8 cellular contexts compared by ENCODE assay signal in genomic region chr5:114789773-114790402, GRCh38.
DNase-seq lines count a peak whose midpoint lies in the region; ATAC-seq and TF ChIP-seq lines count a peak whose summit lies in the region.

No MANE protein-coding gene starts in this region.

- DNase-seq in DND-41 (no peak), adipocyte (ENCODE audit: low read depth) (peak; percentile 52), memory B cell (ENCODE audit: low spot score in 2 of 2) (no peak), mesenteric fat pad (ENCODE audit: low spot score) (no peak)
- no peak for DNase-seq in activated CD4-positive, CD25-positive, alpha-beta regulatory T cell treated with anti-CD3 and anti-CD28 coated beads, Interleukin-2, amount 50 U/mL, for 72 hours

- H3K4me2 ChIP-seq in DND-41 (ENCODE audit: insufficient read depth, low read length): no peak overlapping the region
- no peak overlapping the region for H3K4me2 ChIP-seq in KMS-11

- H3K4me3 ChIP-seq in DND-41 (ENCODE audit: low read depth in 1 of 2, low read length in 2 of 2) (no peak overlapping the region), KMS-11 (IDR thresholded peaks at IDR 0.05; ENCODE audit: insufficient read depth, low read depth, low read length) (no peak overlapping the region), adipocyte (ENCODE audit: low read length) (no peak overlapping the region)

- TF ChIP-seq CTCF in DND-41 (IDR thresholded peaks at IDR 0.05; ENCODE audit: borderline replicate concordance, extremely low read depth, low read length, poor library complexity, severe bottlenecking) (peak; percentile 56), KMS-11 (conservative IDR thresholded peaks at IDR 0.05; ENCODE audit: low read depth, low read length) (peak; percentile 66)

- H4K20me1 ChIP-seq in DND-41 (ENCODE audit: insufficient read depth, low read length): no peaks in the 10 kb centered on the region
- H4K20me1 ChIP-seq in KMS-11 (ENCODE audit: insufficient read depth): no peaks in the 10 kb centered on the region

- H3K36me3 Mint-ChIP-seq in memory B cell: no peaks in the 10 kb centered on the region

- H3K27ac ChIP-seq in DND-41 (ENCODE audit: low read length) (no peak overlapping the region), KMS-11 (no peak overlapping the region)

- H3K4me1 Mint-ChIP-seq in memory B cell: peaks cover 3% of the 10 kb centered on the region

- H3K4me3 Mint-ChIP-seq in memory B cell: no peak overlapping the region

- H3K27me3 ChIP-seq in DND-41 (ENCODE audit: insufficient read depth, low read length, poor library complexity) (peaks cover 3% of the 10 kb centered on the region), KMS-11 (ENCODE audit: insufficient read depth, low read depth) (no peaks in the 10 kb centered on the region), adipocyte (replicated peaks; ENCODE audit: control insufficient read depth, insufficient read depth, low read length) (no peaks in the 10 kb centered on the region)

- H3K4me1 ChIP-seq in DND-41 (ENCODE audit: insufficient read depth, low read length) (no peaks in the 10 kb centered on the region), KMS-11 (ENCODE audit: low read depth, poor library complexity, severe bottlenecking) (no peaks in the 10 kb centered on the region), adipocyte (ENCODE audit: control insufficient read depth, insufficient read depth, low read length) (no peaks in the 10 kb centered on the region)

- no peaks in the 10 kb centered on the region for H3K9me3 Mint-ChIP-seq in memory B cell

- H3K9ac ChIP-seq in DND-41 (ENCODE audit: low read depth, low read length) (no peak overlapping the region), KMS-11 (no peak overlapping the region), adipocyte (ENCODE audit: low read length) (no peak overlapping the region)

- H2AFZ ChIP-seq in DND-41 (ENCODE audit: low read depth, low read length) (no peak overlapping the region), KMS-11 (ENCODE audit: low read depth) (no peak overlapping the region)

- H3K9me3 ChIP-seq in DND-41 (ENCODE audit: insufficient read depth, low read length, severe bottlenecking) (no peaks in the 10 kb centered on the region), adipocyte (ENCODE audit: control insufficient read depth, low read length) (no peaks in the 10 kb centered on the region)

- peak; percentile 58; the same call in 1 of the 3 replicates for ATAC-seq in DND-41 (ENCODE audit: insufficient read depth, low read depth)
- peak; percentile 91 for ATAC-seq in GM21360 (IDR thresholded peaks at IDR 0.05; ENCODE audit: unreplicated experiment)
- peak; percentile 50 for ATAC-seq in memory B cell (ENCODE audit: low read depth)
- no peak for ATAC-seq in GM21737 (IDR thresholded peaks at IDR 0.05; ENCODE audit: unreplicated experiment)

- H3K27ac Mint-ChIP-seq in memory B cell: no peak overlapping the region

- H3K27me3 Mint-ChIP-seq in memory B cell: peaks cover 8% of the 10 kb centered on the region

- H3K36me3 ChIP-seq in DND-41 (ENCODE audit: insufficient read depth, low read length): no peaks in the 10 kb centered on the region
- no peaks in the 10 kb centered on the region for H3K36me3 ChIP-seq in KMS-11 (ENCODE audit: insufficient read depth)
- H3K36me3 ChIP-seq in adipocyte (ENCODE audit: control insufficient read depth, insufficient read depth, low read length, severe bottlenecking): no peaks in the 10 kb centered on the region

- H3K79me2 ChIP-seq in DND-41 (ENCODE audit: insufficient read depth, low read length) (no peaks in the 10 kb centered on the region), KMS-11 (ENCODE audit: insufficient read depth, low read depth) (no peaks in the 10 kb centered on the region)
